23 cellular contexts compared by ENCODE assay signal in the genomic region with DNA sequence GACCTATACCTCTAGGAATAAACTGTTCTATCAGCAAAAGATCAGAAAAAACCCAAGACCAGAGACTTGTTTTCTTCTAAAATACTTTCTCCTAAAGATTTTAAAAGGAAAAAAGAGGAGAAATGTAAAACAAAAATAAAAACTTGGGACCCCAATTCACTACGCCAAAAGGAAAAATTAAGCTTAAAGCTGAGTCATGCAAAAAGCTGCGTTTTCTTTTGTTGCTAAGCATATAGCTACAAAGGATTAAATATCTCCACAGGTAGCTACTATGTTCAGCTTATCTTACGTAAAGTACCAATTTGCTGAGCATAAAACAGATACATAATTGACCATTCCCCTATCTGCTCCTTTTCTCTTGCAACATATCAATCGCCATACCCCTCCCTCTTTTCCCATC.
"Had no signal": no experiment of that assay in that cellular context is flagged by ENCODE, and none has a peak within 500 bp of the region (broad histone marks: within the 10 kb centered on the region; RNA-seq: fewer than 3 reads in every experiment).

No MANE protein-coding gene starts in this region.

- H3K36me3 ChIP-seq: colonic mucosa, esophagus squamous epithelium, lower lobe of right lung, stomach, thyroid gland, vagina had no signal

- H3K4me1 ChIP-seq: colonic mucosa, esophagus squamous epithelium, lower lobe of right lung, parathyroid adenoma, stomach, thyroid gland, vagina had no signal

- H3K4me3 ChIP-seq: colonic mucosa, esophagus squamous epithelium, lower lobe of right lung, mucosa of descending colon, stomach, thyroid gland, vagina had no signal

- ATAC-seq: effector memory CD8-positive, alpha-beta T cell; left ventricle myocardium superior; lower lobe of right lung; mucosa of descending colon; natural killer cell treated with Interleukin-12 subunit alpha and Interleukin-12 subunit beta and Interleukin-15 and Interleukin-18, amount 100 ng/mL, for 72 hours; sciatic nerve; stimulated activated effector memory CD8-positive, alpha-beta T cell treated with anti-CD3 and anti-CD28 coated beads, Interleukin-12 subunit alpha, Interleukin-12 subunit beta, amount 100 ng/mL, for 72 hours had no signal

- H3K9ac ChIP-seq: parathyroid adenoma had no signal

- H3K27me3 ChIP-seq: colonic mucosa, esophagus squamous epithelium, stomach, thyroid gland, vagina had no signal

- H3K9me3 ChIP-seq: colonic mucosa, esophagus squamous epithelium, lower lobe of right lung, mucosa of descending colon, stomach, thyroid gland, vagina had no signal

- FAIRE-seq: endometrium, frontal cortex, keratinocyte had no signal

- DNase-seq: colonic mucosa; effector memory CD8-positive, alpha-beta T cell; erythroblast; esophagus squamous epithelium; hypothalamus; left ventricle myocardium superior; lower lobe of right lung; mucosa of descending colon; naive B cell; stimulated activated CD4-positive, alpha-beta T cell treated with anti-CD3 and anti-CD28 coated beads, Interleukin-2, amount 100 ng/mL, for 24 hours; stimulated activated CD4-positive, alpha-beta T cell treated with anti-CD3 and anti-CD28 coated beads, Interleukin-4, amount 100 ng/mL, for 24 hours; stimulated activated naive CD4-positive, alpha-beta T cell treated with Interleukin-2 at 50 U/mL for 16 hours; stomach; thyroid gland; trophoblast cell had no signal

- H3K27ac ChIP-seq: colonic mucosa, esophagus squamous epithelium, lower lobe of right lung, parathyroid adenoma, stomach, thyroid gland, vagina had no signal
